In genomic region chr3:87996845-87997244, GRCh38 we compare ENCODE assay signal across 13 cellular contexts.
A peak's percentile ranks its signal among the peaks of the same experiment; 100 is the strongest.
DNase-seq lines count a peak whose midpoint lies in the region; ATAC-seq and TF ChIP-seq lines count a peak whose summit lies in the region.
"Had no signal": no experiment of that assay in that cellular context is flagged by ENCODE, and none has a peak within 500 bp of the region (broad histone marks: within the 10 kb centered on the region; RNA-seq: fewer than 3 reads in every experiment).

No MANE protein-coding gene starts in this region.

- intact Hi-C loops in CD14-positive monocyte (cut with micrococcal nuclease) = no loop called here

- H3K27ac Mint-ChIP-seq in CD14-positive monocyte (peak overlapping the region; percentile 55 to 88 (median 83)), neural progenitor cell (no peak overlapping the region)
- peak overlapping the region; percentile 21 for H3K27ac Mint-ChIP-seq in activated T-helper 17 cell treated with anti-CD3 and anti-CD28 coated beads, Interleukin-2, amount 50 U/mL, for 72 hours

- H3K4me1 Mint-ChIP-seq in CD14-positive monocyte (peaks cover 36% of the 10 kb centered on the region), neural progenitor cell (no peaks in the 10 kb centered on the region)
- peaks cover 6% of the 10 kb centered on the region for H3K4me1 Mint-ChIP-seq in activated T-helper 17 cell treated with anti-CD3 and anti-CD28 coated beads, Interleukin-2, amount 50 U/mL, for 72 hours
- H3K4me1 Mint-ChIP-seq: central memory CD8-positive, alpha-beta T cell had no signal

- H3K4me3 ChIP-seq in neural progenitor cell = no peak overlapping the region

- H3K79me2 ChIP-seq in neural progenitor cell (ENCODE audit: low read depth) = no peaks in the 10 kb centered on the region

- no peak overlapping the region for H3K4me2 ChIP-seq in neural progenitor cell

- no peaks in the 10 kb centered on the region for H3K36me3 Mint-ChIP-seq in CD14-positive monocyte
- no peaks in the 10 kb centered on the region for H3K36me3 Mint-ChIP-seq in activated T-helper 17 cell treated with anti-CD3 and anti-CD28 coated beads, Interleukin-2, amount 50 U/mL, for 72 hours (ENCODE audit: low read depth)
- H3K36me3 Mint-ChIP-seq in neural progenitor cell = no peaks in the 10 kb centered on the region

- no peaks in the 10 kb centered on the region for H3F3A ChIP-seq in neural progenitor cell (ENCODE audit: low read depth)

- no peak overlapping the region for H3K9ac ChIP-seq in neural progenitor cell

- H3K27me3 Mint-ChIP-seq in CD14-positive monocyte (ENCODE audit: low read depth in 3 of 3) = peaks cover 0 to 2% (median 0%) of the 10 kb centered on the region in 3 donors
- H3K27me3 Mint-ChIP-seq in activated T-helper 17 cell treated with anti-CD3 and anti-CD28 coated beads, Interleukin-2, amount 50 U/mL, for 72 hours = peaks cover 4% of the 10 kb centered on the region
- H3K27me3 Mint-ChIP-seq in neural progenitor cell (ENCODE audit: insufficient read depth, low read depth) = no peaks in the 10 kb centered on the region

- ATAC-seq in GM19351 (IDR thresholded peaks at IDR 0.05; ENCODE audit: unreplicated experiment) (peak; percentile 16), HG03064 (IDR thresholded peaks at IDR 0.05; ENCODE audit: low read depth, unreplicated experiment) (peak; percentile 5), HG03378 (IDR thresholded peaks at IDR 0.05; ENCODE audit: unreplicated experiment) (no peak)
- no peak for ATAC-seq in activated T-helper 17 cell treated with anti-CD3 and anti-CD28 coated beads, Interleukin-2, amount 50 U/mL, for 72 hours (replicated peaks)
- ATAC-seq: right cardiac atrium had no signal

- no peaks in the 10 kb centered on the region for H3K9me3 Mint-ChIP-seq in CD14-positive monocyte
- no peaks in the 10 kb centered on the region for H3K9me3 Mint-ChIP-seq in activated T-helper 17 cell treated with anti-CD3 and anti-CD28 coated beads, Interleukin-2, amount 50 U/mL, for 72 hours
- no peaks in the 10 kb centered on the region for H3K9me3 Mint-ChIP-seq in neural progenitor cell
- H3K9me3 Mint-ChIP-seq: central memory CD8-positive, alpha-beta T cell had no signal

- no peaks in the 10 kb centered on the region for H3K4me1 ChIP-seq in neural progenitor cell

- H2AFZ ChIP-seq in neural progenitor cell (replicated peaks) = no peak overlapping the region

- no peaks in the 10 kb centered on the region for H4K20me1 ChIP-seq in neural progenitor cell (ENCODE audit: low read depth)

- DNase-seq in CD14-positive monocyte (ENCODE audit: low spot score) (no peak), iPS-NIHi7 (ENCODE audit: extremely low spot score) (no peak), neural progenitor cell (ENCODE audit: low spot score) (no peak), occipital lobe (lab: John Stamatoyannopoulos, UW) (no peak)
- DNase-seq: mammary epithelial cell, NCI-H1694 treated with DMSO at 0.1 percent for 48 hours, SIG-M5 had no signal

- H3K9me3 ChIP-seq in neural progenitor cell (ENCODE audit: low read depth) = no peaks in the 10 kb centered on the region

- TF ChIP-seq CTCF in CD14-positive monocyte (IDR thresholded peaks at IDR 0.05) = no peak
- no peak for TF ChIP-seq CTCF in neural progenitor cell (IDR thresholded peaks at IDR 0.05)

- no peak overlapping the region for H3K27ac ChIP-seq in neural progenitor cell

- no peaks in the 10 kb centered on the region for H3K36me3 ChIP-seq in neural progenitor cell

- no peaks in the 10 kb centered on the region for H3K27me3 ChIP-seq in neural progenitor cell

- peak overlapping the region; percentile 35 to 77 for H3K4me3 Mint-ChIP-seq in CD14-positive monocyte
- H3K4me3 Mint-ChIP-seq in activated T-helper 17 cell treated with anti-CD3 and anti-CD28 coated beads, Interleukin-2, amount 50 U/mL, for 72 hours = peak overlapping the region; percentile 57
- H3K4me3 Mint-ChIP-seq in neural progenitor cell = no peak overlapping the region
- H3K4me3 Mint-ChIP-seq: central memory CD8-positive, alpha-beta T cell had no signal

Comparison
In these comparisons a context has a peak if more than half of its experiments do, and no peak if none do; other contexts are left out.
1. ATAC-seq: peak in GM19351 (single experiment) and HG03064 (single experiment); none in activated T-helper 17 cell treated with anti-CD3 and anti-CD28 coated beads, Interleukin-2, amount 50 U/mL, for 72 hours (single experiment) and HG03378 (single experiment).